Comparison of ENCODE assay signal across 6 cellular contexts in genomic region chr20:62506791-62507190, GRCh38. TPM values are rescaled to one million over a fixed set of nuclear protein-coding genes. Genes with fewer than 3 reads are reported as not detected.
"Had no signal": no experiment of that assay in that cellular context is flagged by ENCODE, and none has a peak within 500 bp of the region (broad histone marks: within the 10 kb centered on the region; RNA-seq: fewer than 3 reads in every experiment).

No MANE protein-coding gene starts in this region.

- H3K4me3 Mint-ChIP-seq: GM23338, H9 had no signal

- H3K4me3 ChIP-seq: GM23338, K562 had no signal

- DNase-seq: H9, HCEC 1CT, IMR-90, KG1 had no signal

- H3K4me1 Mint-ChIP-seq: GM23338 had no signal

- H3K4me2 ChIP-seq: GM23338 had no signal

- H3K27ac Mint-ChIP-seq: GM23338, H9 had no signal

- H3K9me3 Mint-ChIP-seq: GM23338, H9 had no signal

RNA-seq across cellular contexts. Expression of gene GATA5, which starts 31.0 kb away (rescaled TPM):
- total RNA-seq: IMR-90 had no signal
